Comparison of ENCODE assay signal across 1 cellular context in genomic region chr17:80565347-80566053, GRCh38.
TF ChIP-seq lines count a peak whose summit lies in the region.

No MANE protein-coding gene starts in this region.

TF ChIP-seq in WTC11, 78 proteins besides CTCF, POLR2A, EP300 and RAD21 (continued from another document):
- TF ChIP-seq NFATC4 (CRISPR knock-in tag; IDR thresholded peaks at IDR 0.05) (no peak), SMAD3 (CRISPR knock-in tag; IDR thresholded peaks at IDR 0.05; ENCODE audit: borderline replicate concordance) (no peak), MAX (CRISPR knock-in tag; IDR thresholded peaks at IDR 0.05) (no peak), HMGA2 (CRISPR knock-in tag; IDR thresholded peaks at IDR 0.05) (no peak)
- TF ChIP-seq, protein P1, sequence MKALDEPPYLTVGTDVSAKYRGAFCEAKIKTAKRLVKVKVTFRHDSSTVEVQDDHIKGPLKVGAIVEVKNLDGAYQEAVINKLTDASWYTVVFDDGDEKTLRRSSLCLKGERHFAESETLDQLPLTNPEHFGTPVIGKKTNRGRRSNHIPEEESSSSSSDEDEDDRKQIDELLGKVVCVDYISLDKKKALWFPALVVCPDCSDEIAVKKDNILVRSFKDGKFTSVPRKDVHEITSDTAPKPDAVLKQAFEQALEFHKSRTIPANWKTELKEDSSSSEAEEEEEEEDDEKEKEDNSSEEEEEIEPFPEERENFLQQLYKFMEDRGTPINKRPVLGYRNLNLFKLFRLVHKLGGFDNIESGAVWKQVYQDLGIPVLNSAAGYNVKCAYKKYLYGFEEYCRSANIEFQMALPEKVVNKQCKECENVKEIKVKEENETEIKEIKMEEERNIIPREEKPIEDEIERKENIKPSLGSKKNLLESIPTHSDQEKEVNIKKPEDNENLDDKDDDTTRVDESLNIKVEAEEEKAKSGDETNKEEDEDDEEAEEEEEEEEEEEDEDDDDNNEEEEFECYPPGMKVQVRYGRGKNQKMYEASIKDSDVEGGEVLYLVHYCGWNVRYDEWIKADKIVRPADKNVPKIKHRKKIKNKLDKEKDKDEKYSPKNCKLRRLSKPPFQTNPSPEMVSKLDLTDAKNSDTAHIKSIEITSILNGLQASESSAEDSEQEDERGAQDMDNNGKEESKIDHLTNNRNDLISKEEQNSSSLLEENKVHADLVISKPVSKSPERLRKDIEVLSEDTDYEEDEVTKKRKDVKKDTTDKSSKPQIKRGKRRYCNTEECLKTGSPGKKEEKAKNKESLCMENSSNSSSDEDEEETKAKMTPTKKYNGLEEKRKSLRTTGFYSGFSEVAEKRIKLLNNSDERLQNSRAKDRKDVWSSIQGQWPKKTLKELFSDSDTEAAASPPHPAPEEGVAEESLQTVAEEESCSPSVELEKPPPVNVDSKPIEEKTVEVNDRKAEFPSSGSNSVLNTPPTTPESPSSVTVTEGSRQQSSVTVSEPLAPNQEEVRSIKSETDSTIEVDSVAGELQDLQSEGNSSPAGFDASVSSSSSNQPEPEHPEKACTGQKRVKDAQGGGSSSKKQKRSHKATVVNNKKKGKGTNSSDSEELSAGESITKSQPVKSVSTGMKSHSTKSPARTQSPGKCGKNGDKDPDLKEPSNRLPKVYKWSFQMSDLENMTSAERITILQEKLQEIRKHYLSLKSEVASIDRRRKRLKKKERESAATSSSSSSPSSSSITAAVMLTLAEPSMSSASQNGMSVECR (CRISPR knock-in tag; IDR thresholded peaks at IDR 0.05; ENCODE audit: borderline replicate concordance): no peak
